Comparison of ENCODE assay signal across 8 cellular contexts in genomic region chr2:8488001-8488738, GRCh38.
DNase-seq lines count a peak whose midpoint lies in the region; ATAC-seq and TF ChIP-seq lines count a peak whose summit lies in the region.

No MANE protein-coding gene starts in this region.

- no peak overlapping the region for H2BK12ac ChIP-seq in mesenchymal stem cell (ENCODE audit: low read length in 2 of 2)

- WGBS in mesenchymal stem cell: 88% methylated on average over 22 of the region's 23 CpGs

- no peak overlapping the region for H3K4me3 ChIP-seq in DOHH2 (ENCODE audit: low read length)
- H3K4me3 ChIP-seq in OCI-LY1 (ENCODE audit: low read depth, low read length, poor library complexity, severe bottlenecking): no peak overlapping the region
- no peak overlapping the region for H3K4me3 ChIP-seq in adipocyte (ENCODE audit: low read length)
- no peak overlapping the region for H3K4me3 ChIP-seq in mesenchymal stem cell (ENCODE audit: insufficient read depth in 1 of 2, low read depth in 1 of 2, low read length in 2 of 2)

- H3K79me2 ChIP-seq in DOHH2 (ENCODE audit: control insufficient read depth, low read length) (no peaks in the 10 kb centered on the region), OCI-LY1 (ENCODE audit: insufficient read depth, low read length) (no peaks in the 10 kb centered on the region)

- H2AFZ ChIP-seq in OCI-LY1 (ENCODE audit: low read length): no peak overlapping the region
- H2AFZ ChIP-seq in mesenchymal stem cell (ENCODE audit: low read depth, low read length): no peak overlapping the region

- H3K4ac ChIP-seq in mesenchymal stem cell (ENCODE audit: low read depth in 1 of 2, low read length in 2 of 2): no peak overlapping the region

- H3K4me2 ChIP-seq in DOHH2 (ENCODE audit: low read length): peak overlapping the region; percentile 5; the same call in 1 of the 2 replicates
- peak overlapping the region; percentile 17; the same call in 1 of the 2 replicates for H3K4me2 ChIP-seq in OCI-LY1 (ENCODE audit: low read length)
- no peak overlapping the region for H3K4me2 ChIP-seq in mesenchymal stem cell (ENCODE audit: low read length, poor library complexity, severe bottlenecking)

- H3K9me3 ChIP-seq in DOHH2 (ENCODE audit: control insufficient read depth, insufficient read depth, low read length) (no peaks in the 10 kb centered on the region), OCI-LY1 (ENCODE audit: low read length) (no peaks in the 10 kb centered on the region), adipocyte (ENCODE audit: control insufficient read depth, low read length) (no peaks in the 10 kb centered on the region), mesenchymal stem cell (ENCODE audit: control insufficient read depth, low read length) (no peaks in the 10 kb centered on the region)

- no peak overlapping the region for H3K27ac ChIP-seq in DOHH2 (ENCODE audit: low read depth, low read length)
- H3K27ac ChIP-seq in OCI-LY1 (ENCODE audit: low read depth, low read length, poor library complexity, severe bottlenecking): no peak overlapping the region
- no peak overlapping the region for H3K27ac ChIP-seq in mesenchymal stem cell (ENCODE audit: low read length, poor library complexity, severe bottlenecking)

- H3K4me1 ChIP-seq in DOHH2 (ENCODE audit: control insufficient read depth, low read length) (peaks cover 17% of the 10 kb centered on the region), OCI-LY1 (ENCODE audit: insufficient read depth, low read length, severe bottlenecking) (peaks cover 23% of the 10 kb centered on the region), adipocyte (ENCODE audit: control insufficient read depth, insufficient read depth, low read length) (peaks cover 45% of the 10 kb centered on the region), mesenchymal stem cell (ENCODE audit: control insufficient read depth, insufficient read depth, low read depth, low read length) (peaks cover 4% of the 10 kb centered on the region)

- H3K23ac ChIP-seq in mesenchymal stem cell (ENCODE audit: low read length in 2 of 2): no peak overlapping the region

- TF ChIP-seq CTCF in DOHH2 (IDR thresholded peaks at IDR 0.05; ENCODE audit: low read depth, low read length, poor library complexity, severe bottlenecking) (no peak), OCI-LY1 (IDR thresholded peaks at IDR 0.05; ENCODE audit: low read length) (no peak)

- H3K36me3 ChIP-seq in DOHH2 (ENCODE audit: control insufficient read depth, low read length) (no peaks in the 10 kb centered on the region), OCI-LY1 (ENCODE audit: insufficient read depth, low read length) (no peaks in the 10 kb centered on the region; the same call in 1 of the 2 replicates), adipocyte (ENCODE audit: control insufficient read depth, insufficient read depth, low read length, severe bottlenecking) (no peaks in the 10 kb centered on the region), mesenchymal stem cell (ENCODE audit: control insufficient read depth in 1 of 2, insufficient read depth in 2 of 2, low read depth in 1 of 2, low read length in 2 of 2) (no peaks in the 10 kb centered on the region)

- H3K9ac ChIP-seq in OCI-LY1 (ENCODE audit: low read length): peak overlapping the region; percentile 5; the same call in 1 of the 2 replicates
- H3K9ac ChIP-seq in adipocyte (ENCODE audit: low read length): no peak overlapping the region
- H3K9ac ChIP-seq in mesenchymal stem cell (ENCODE audit: low read length): no peak overlapping the region

- no peak overlapping the region for H2BK15ac ChIP-seq in mesenchymal stem cell (ENCODE audit: low read depth, poor library complexity, severe bottlenecking)

- H4K20me1 ChIP-seq in DOHH2 (ENCODE audit: control insufficient read depth, insufficient read depth, low read depth, low read length): no peaks in the 10 kb centered on the region
- no peaks in the 10 kb centered on the region for H4K20me1 ChIP-seq in OCI-LY1 (ENCODE audit: insufficient read depth, low read length)

- H3K79me1 ChIP-seq in mesenchymal stem cell (replicated peaks; ENCODE audit: low read length, poor library complexity, severe bottlenecking): no peaks in the 10 kb centered on the region

- no peak overlapping the region for H2AK5ac ChIP-seq in mesenchymal stem cell (ENCODE audit: low read length, severe bottlenecking)

- H2BK5ac ChIP-seq in mesenchymal stem cell (ENCODE audit: low read depth, low read length, poor library complexity, severe bottlenecking): no peak overlapping the region

- no peak overlapping the region for H2BK120ac ChIP-seq in mesenchymal stem cell (ENCODE audit: low read depth, low read length)

- no peak overlapping the region for H4K8ac ChIP-seq in mesenchymal stem cell (ENCODE audit: low read length)

- H3K9me2 ChIP-seq in DOHH2 (replicated peaks; ENCODE audit: control insufficient read depth, low read length) (no peaks in the 10 kb centered on the region), OCI-LY1 (ENCODE audit: low read depth, low read length) (no peaks in the 10 kb centered on the region)

- H3F3A ChIP-seq in DOHH2 (ENCODE audit: control insufficient read depth, insufficient read depth) (peaks cover 5% of the 10 kb centered on the region; the same call in 1 of the 2 replicates), OCI-LY1 (ENCODE audit: insufficient read depth, low read length) (no peaks in the 10 kb centered on the region)

- H4K91ac ChIP-seq in mesenchymal stem cell (ENCODE audit: low read length): no peak overlapping the region

- peak; percentile 54 for ATAC-seq in GM21526 (IDR thresholded peaks at IDR 0.05; ENCODE audit: low FRiP score, unreplicated experiment)

- H3K18ac ChIP-seq in mesenchymal stem cell (ENCODE audit: low read depth in 1 of 2, low read length in 2 of 2): no peak overlapping the region

- no peak overlapping the region for H3K14ac ChIP-seq in mesenchymal stem cell (ENCODE audit: low read length in 2 of 2)

- H3K27me3 ChIP-seq in DOHH2 (ENCODE audit: control insufficient read depth, low read length) (no peaks in the 10 kb centered on the region), OCI-LY1 (ENCODE audit: insufficient read depth, low read length) (no peaks in the 10 kb centered on the region), adipocyte (replicated peaks; ENCODE audit: control insufficient read depth, insufficient read depth, low read length) (no peaks in the 10 kb centered on the region), mesenchymal stem cell (ENCODE audit: control insufficient read depth in 1 of 2, insufficient read depth in 1 of 2, low read length in 2 of 2) (peaks cover 0 to 3% of the 10 kb centered on the region in 2 experiments)

- DNase-seq in adipocyte (ENCODE audit: low read depth) (peak; percentile 12), pons (ENCODE audit: low spot score) (peak; percentile 60), DMS79 (lab: John Stamatoyannopoulos, UW) (no peak), iPS-NIHi11 (ENCODE audit: low spot score) (no peak), mesenchymal stem cell (no peak)

Comparison
In these comparisons a context has a peak if more than half of its experiments do, and no peak if none do; other contexts are left out.
1. DNase-seq: peak in adipocyte (single experiment) and pons (single experiment); none in DMS79 (single experiment), iPS-NIHi11 (single experiment) and mesenchymal stem cell (single experiment).